8 cellular contexts compared by ENCODE assay signal in the genomic region with DNA sequence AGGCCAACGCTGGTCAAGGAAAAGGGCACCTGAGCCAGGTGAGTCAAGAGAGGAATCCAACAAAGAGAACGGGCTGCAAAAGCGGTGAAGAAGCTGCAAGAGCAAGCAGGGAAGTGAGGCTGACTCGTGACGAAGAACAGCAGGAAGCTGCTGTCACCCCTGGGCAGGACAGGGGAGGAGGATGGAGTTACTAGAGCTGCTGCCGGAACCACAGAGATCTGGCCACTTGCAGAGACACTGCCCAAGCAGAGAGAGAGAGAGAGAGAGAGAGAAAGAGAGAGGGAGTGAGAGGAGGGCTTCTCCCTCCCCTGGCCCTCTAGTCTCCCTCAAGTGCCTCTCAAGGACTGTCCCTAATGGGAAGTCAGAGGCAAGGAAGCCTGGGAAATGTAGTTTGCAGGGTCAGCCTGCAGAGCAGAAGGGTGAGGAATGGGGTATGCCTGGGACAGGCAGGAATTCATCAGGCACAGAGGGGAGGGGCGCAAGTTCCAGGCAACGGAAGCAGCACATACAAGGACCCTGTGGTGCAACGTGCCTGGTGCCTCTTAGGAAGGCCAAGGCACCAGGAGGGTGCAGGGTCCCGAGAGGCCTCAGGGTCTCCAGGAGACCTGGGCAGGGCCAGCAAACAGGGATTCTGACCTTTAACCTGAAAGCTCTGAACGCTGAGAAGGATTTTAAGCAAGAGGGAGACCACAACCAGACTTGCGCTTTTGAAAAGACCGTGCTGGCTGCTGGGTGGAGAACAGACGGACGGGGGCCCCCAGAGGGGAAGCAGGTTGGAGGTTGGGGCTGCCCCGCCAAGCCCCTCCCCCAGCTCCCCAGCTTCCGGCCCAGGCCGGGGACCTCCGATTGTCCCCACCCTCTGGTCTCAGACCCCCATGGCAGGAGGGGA. TPM values are rescaled to one million over a fixed set of nuclear protein-coding genes. Genes with fewer than 3 reads are reported as not detected.
DNase-seq lines count a peak whose midpoint lies in the region; ATAC-seq and TF ChIP-seq lines count a peak whose summit lies in the region.

No MANE protein-coding gene starts in this region.

- peak; percentile 60 for DNase-seq in G401 (ENCODE audit: low spot score)
- peak; percentile 76 for DNase-seq in NOMO-1 treated with DMSO at 0.1 percent for 48 hours (lab: John Stamatoyannopoulos, UW; ENCODE audit: unreplicated experiment)
- peak; percentile 47 for DNase-seq in neuronal stem cell (ENCODE audit: low spot score)
- DNase-seq in transverse colon = no peak

- peak overlapping the region; percentile 25 for H3K14ac ChIP-seq in neuronal stem cell (ENCODE audit: low read length)

- H3K27me3 ChIP-seq in ectodermal cell (ENCODE audit: control insufficient read depth, insufficient read depth, low read length, poor library complexity, severe bottlenecking) (no peaks in the 10 kb centered on the region), neuronal stem cell (ENCODE audit: control insufficient read depth in 3 of 3, insufficient read depth in 3 of 3, low read depth in 1 of 3, low read length in 3 of 3) (peaks cover 0 to 14% (median 0%) of the 10 kb centered on the region in 3 experiments), transverse colon (no peaks in the 10 kb centered on the region)

- H2BK120ac ChIP-seq in neuronal stem cell (ENCODE audit: low read depth, low read length) = no peak overlapping the region

- ATAC-seq in esophagus mucosa = no peak
- no peak for ATAC-seq in HG02610 (IDR thresholded peaks at IDR 0.05; ENCODE audit: unreplicated experiment)
- no peak for ATAC-seq in HG03095 (IDR thresholded peaks at IDR 0.05; ENCODE audit: unreplicated experiment)

- in situ Hi-C loops in G401 (cut with HindIII; ENCODE audit: low sequenced_read_pairs) (no loop called here), transverse colon (cut with MboI; ENCODE audit: low pct_ligation_motif_present in 1 of 4, low pct_unique_long_range_greater_than_20kb in 1 of 4, low sequenced_read_pairs in 3 of 4) (no loop called here)

- H3K23ac ChIP-seq in neuronal stem cell (ENCODE audit: low read depth, low read length, poor library complexity) = peak overlapping the region; percentile 25

- intact Hi-C loops in transverse colon (cut with DNase I; ENCODE audit: low total_unique reads) = no loop called here

- peak overlapping the region; percentile 87 for H2AFZ ChIP-seq in neuronal stem cell (ENCODE audit: low read length)

- peak overlapping the region; percentile 75 for H2BK12ac ChIP-seq in neuronal stem cell (ENCODE audit: low read length)

- H3K9me3 ChIP-seq in ectodermal cell (ENCODE audit: control insufficient read depth, low read length) = no peaks in the 10 kb centered on the region
- H3K9me3 ChIP-seq in neuronal stem cell (replicated peaks in 1 of 2; ENCODE audit: control insufficient read depth in 2 of 2, insufficient read depth in 1 of 2, low read depth in 1 of 2, low read length in 2 of 2) = no peaks in the 10 kb centered on the region
- H3K9me3 ChIP-seq in transverse colon = no peaks in the 10 kb centered on the region

- H4K8ac ChIP-seq in neuronal stem cell (ENCODE audit: low read depth, low read length) = no peak overlapping the region

- no peaks in the 10 kb centered on the region for H3K79me1 ChIP-seq in neuronal stem cell (ENCODE audit: low read depth, low read length)

- H3K27ac ChIP-seq in ectodermal cell (ENCODE audit: insufficient read depth, low read depth, low read length, poor library complexity, severe bottlenecking) (peak overlapping the region; percentile 26), neuronal stem cell (replicated peaks; ENCODE audit: low read length) (no peak overlapping the region), transverse colon (peak overlapping the region in 1 of 4 donors; percentile 33)

- no peak for TF ChIP-seq POLR2A in transverse colon (IDR thresholded peaks at IDR 0.05)

- TF ChIP-seq EP300 in transverse colon (IDR thresholded peaks at IDR 0.05; ENCODE audit: low read depth) = no peak

- H2AK5ac ChIP-seq in neuronal stem cell (ENCODE audit: low read depth, low read length) = peak overlapping the region; percentile 99

- no peak overlapping the region for H3K9ac ChIP-seq in neuronal stem cell (ENCODE audit: low read depth, low read length, poor library complexity)

- H3K4me3 ChIP-seq in ectodermal cell (ENCODE audit: insufficient read depth, low read depth, low read length) (no peak overlapping the region), neuronal stem cell (ENCODE audit: low read length in 2 of 2) (peak overlapping the region in 1 of 2 donors; percentile 9), transverse colon (no peak overlapping the region)

- 66 to 67% methylated on average over 19 of the region's 19 CpGs for WGBS in ectodermal cell, 2 experiments
- no CpG with 5 or more reads among the region's 19 CpGs for WGBS in neuronal stem cell (ENCODE audit: extremely low coverage in 2 of 2, insufficient read length in 2 of 2, insufficient replicate concordance in 1 of 2), 2 donors
- WGBS in transverse colon (ENCODE audit: low coverage in 1 of 2), 2 donors = 57 to 70% methylated on average over 4 to 19 of the region's 19 CpGs

- H2BK15ac ChIP-seq in neuronal stem cell (ENCODE audit: low read length) = peak overlapping the region; percentile 82

- no peak overlapping the region for H3K4ac ChIP-seq in neuronal stem cell (ENCODE audit: low read length)

- no peak overlapping the region for H3K4me2 ChIP-seq in neuronal stem cell (ENCODE audit: insufficient read depth, low read length, poor library complexity, severe bottlenecking)

- TF ChIP-seq CTCF in transverse colon (IDR thresholded peaks at IDR 0.05) = no peak

- H3K4me1 ChIP-seq in ectodermal cell (ENCODE audit: control insufficient read depth, insufficient read depth, low read length) (peaks cover 17% of the 10 kb centered on the region), neuronal stem cell (ENCODE audit: control insufficient read depth in 2 of 2, insufficient read depth in 1 of 2, low read depth in 1 of 2, low read length in 2 of 2) (peaks cover 6 to 24% of the 10 kb centered on the region in 2 donors), transverse colon (peaks cover 0 to 32% (median 8%) of the 10 kb centered on the region in 4 donors)

- peak overlapping the region; percentile 83 for H3K18ac ChIP-seq in neuronal stem cell (ENCODE audit: low read length)

- H3K36me3 ChIP-seq in ectodermal cell (ENCODE audit: control insufficient read depth, insufficient read depth, low read length) (no peaks in the 10 kb centered on the region), neuronal stem cell (replicated peaks in 1 of 2; ENCODE audit: control insufficient read depth in 2 of 2, insufficient read depth in 2 of 2, low read length in 2 of 2) (no peaks in the 10 kb centered on the region), transverse colon (no peaks in the 10 kb centered on the region)

- H2BK5ac ChIP-seq in neuronal stem cell (ENCODE audit: low read length) = no peak overlapping the region

- no peak overlapping the region for H4K91ac ChIP-seq in neuronal stem cell (ENCODE audit: low read depth, low read length, poor library complexity)

RNA-seq across cellular contexts. Expression of gene CIBAR2, which starts 45.8 kb away (rescaled TPM):
- total RNA-seq in G401 (2014; rRNA removed; shearing (Covaris generic)) = 0.37 and 0.51 TPM in 2 replicates
- 0.41 TPM for polyA plus RNA-seq in ectodermal cell (2013, experiment 1 of 4)
- polyA plus RNA-seq in ectodermal cell (2013, experiment 2 of 4) = 0.46 TPM
- 1.3 TPM for polyA plus RNA-seq in ectodermal cell (2013, experiment 3 of 4)
- polyA plus RNA-seq in ectodermal cell (2013, experiment 4 of 4) = 0.65 TPM
- 0.45 TPM for polyA plus RNA-seq in neuronal stem cell (2013, experiment 1 of 2)
- polyA plus RNA-seq in neuronal stem cell (2013, experiment 2 of 2) = 0.51 TPM
- total RNA-seq in esophagus mucosa (not detected), transverse colon (under 1 TPM in 1 of 4 donors, not detected in 3; 0.79 TPM)
